ENCODE assay signal across 2 cellular contexts in genomic region chr19:47778089-47778953, GRCh38.
TF ChIP-seq lines count a peak whose summit lies in the region.

SELENOW (plus strand) TSS chr19:47778703; CDS start chr19:47778786, 83 bp downstream.

TF ChIP-seq in IMR-90, 13 proteins besides CTCF, POLR2A, EP300 and RAD21:
- TF ChIP-seq CEBPB (IDR thresholded peaks at IDR 0.05; ENCODE audit: low read depth, low read length) (no peak), CHD1 (IDR thresholded peaks at IDR 0.05; ENCODE audit: low read depth, low read length) (peak; percentile 93; the same call in 1 of the 2 replicates), MXI1 (IDR thresholded peaks at IDR 0.05; ENCODE audit: borderline replicate concordance, low read depth, low read length) (no peak), BHLHE40 (IDR thresholded peaks at IDR 0.05; ENCODE audit: low read depth, low read length) (peak; percentile 96), MAFK (IDR thresholded peaks at IDR 0.05; ENCODE audit: low read depth, low read length) (no peak), FOS (IDR thresholded peaks at IDR 0.05; ENCODE audit: low read depth, low read length) (no peak), MAZ (IDR thresholded peaks at IDR 0.05; ENCODE audit: borderline replicate concordance, low read depth, low read length) (0 out of 2 replicates have a peak, but pooled peaks have one; percentile 13), RCOR1 (IDR thresholded peaks at IDR 0.05; ENCODE audit: insufficient replicate concordance, low read length) (no peak), SMC3 (IDR thresholded peaks at IDR 0.05; ENCODE audit: low read depth, low read length) (no peak)
- TF ChIP-seq, protein P1, sequence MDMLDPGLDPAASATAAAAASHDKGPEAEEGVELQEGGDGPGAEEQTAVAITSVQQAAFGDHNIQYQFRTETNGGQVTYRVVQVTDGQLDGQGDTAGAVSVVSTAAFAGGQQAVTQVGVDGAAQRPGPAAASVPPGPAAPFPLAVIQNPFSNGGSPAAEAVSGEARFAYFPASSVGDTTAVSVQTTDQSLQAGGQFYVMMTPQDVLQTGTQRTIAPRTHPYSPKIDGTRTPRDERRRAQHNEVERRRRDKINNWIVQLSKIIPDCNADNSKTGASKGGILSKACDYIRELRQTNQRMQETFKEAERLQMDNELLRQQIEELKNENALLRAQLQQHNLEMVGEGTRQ (IDR thresholded peaks at IDR 0.05; ENCODE audit: low read depth, low read length) = no peak
- TF ChIP-seq, protein P2, sequence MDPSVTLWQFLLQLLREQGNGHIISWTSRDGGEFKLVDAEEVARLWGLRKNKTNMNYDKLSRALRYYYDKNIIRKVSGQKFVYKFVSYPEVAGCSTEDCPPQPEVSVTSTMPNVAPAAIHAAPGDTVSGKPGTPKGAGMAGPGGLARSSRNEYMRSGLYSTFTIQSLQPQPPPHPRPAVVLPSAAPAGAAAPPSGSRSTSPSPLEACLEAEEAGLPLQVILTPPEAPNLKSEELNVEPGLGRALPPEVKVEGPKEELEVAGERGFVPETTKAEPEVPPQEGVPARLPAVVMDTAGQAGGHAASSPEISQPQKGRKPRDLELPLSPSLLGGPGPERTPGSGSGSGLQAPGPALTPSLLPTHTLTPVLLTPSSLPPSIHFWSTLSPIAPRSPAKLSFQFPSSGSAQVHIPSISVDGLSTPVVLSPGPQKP (IDR thresholded peaks at IDR 0.05; ENCODE audit: borderline replicate concordance, low read depth, low read length) = no peak
TF ChIP-seq in IMR-90: peak in this region for 3.

TF ChIP-seq in PFSK-1, 5 proteins besides CTCF, POLR2A, EP300 and RAD21:
- TF ChIP-seq TAF1 (IDR thresholded peaks at IDR 0.05; ENCODE audit: borderline replicate concordance, insufficient read depth, low read length) (peak; percentile 92), FOXP2 (optimal IDR thresholded peaks at IDR 0.05; ENCODE audit: borderline replicate concordance, extremely low read depth, extremely low read length, insufficient read depth) (peak; percentile 69), REST (IDR thresholded peaks at IDR 0.05; ENCODE audit: insufficient read depth in 1 of 2, low read depth in 2 of 2, low read length in 2 of 2) (no peak), POLR2AphosphoS5 (IDR thresholded peaks at IDR 0.05; ENCODE audit: low read depth, low read length) (peak; percentile 92)
